ENCODE assay signal across 24 cellular contexts in genomic region chr22:23166841-23167610, GRCh38. TPM values are rescaled to one million over a fixed set of nuclear protein-coding genes. Genes with fewer than 3 reads are reported as not detected.
"Had no signal": no experiment of that assay in that cellular context is flagged by ENCODE, and none has a peak within 500 bp of the region (broad histone marks: within the 10 kb centered on the region; RNA-seq: fewer than 3 reads in every experiment).

No MANE protein-coding gene starts in this region.

- H3K9me3 Mint-ChIP-seq: activated CD4-positive, alpha-beta T cell treated with anti-CD3 and anti-CD28 coated beads, Interleukin-2, amount 10 ng/mL, durations not matched to agents 24 days and 14 days; activated T-cell treated with anti-CD3 and anti-CD28 coated beads, Interleukin-2, amount 50 U/mL, for 72 hours; stimulated activated naive B cell treated with anti-CD40 and anti-IgM and Interleukin-4, amounts not matched to agents 10 μg/mL and 1 μg/mL and 100 μg/mL, for 72 hours; type B pancreatic cell had no signal

- H3K27me3 ChIP-seq: gastroesophageal sphincter, left lung, neutrophil, suprapubic skin had no signal

- H3K4me3 Mint-ChIP-seq: activated CD4-positive, alpha-beta T cell treated with anti-CD3 and anti-CD28 coated beads, Interleukin-2, amount 10 ng/mL, durations not matched to agents 24 days and 14 days; activated CD8-positive, alpha-beta T cell treated with anti-CD3 and anti-CD28 coated beads, Interleukin-2, amount 10 ng/mL, durations not matched to agents 7 days and 5 days; activated naive CD8-positive, alpha-beta T cell; activated T-cell treated with anti-CD3 and anti-CD28 coated beads, Interleukin-2, amount 50 U/mL, for 72 hours; naive B cell; stimulated activated naive B cell treated with anti-CD40 and anti-IgM and Interleukin-4, amounts not matched to agents 10 μg/mL and 1 μg/mL and 100 μg/mL, for 72 hours; type B pancreatic cell had no signal

- H3K9me3 ChIP-seq: left lung, neutrophil, suprapubic skin had no signal

- H3K27ac Mint-ChIP-seq: activated CD4-positive, alpha-beta T cell treated with anti-CD3 and anti-CD28 coated beads, Interleukin-2, amount 10 ng/mL, durations not matched to agents 24 days and 14 days; activated CD8-positive, alpha-beta T cell treated with anti-CD3 and anti-CD28 coated beads, Interleukin-2, amount 10 ng/mL, durations not matched to agents 7 days and 5 days; activated naive CD8-positive, alpha-beta T cell; activated T-cell treated with anti-CD3 and anti-CD28 coated beads, Interleukin-2, amount 50 U/mL, for 72 hours; naive B cell; stimulated activated naive B cell treated with anti-CD40 and anti-IgM and Interleukin-4, amounts not matched to agents 10 μg/mL and 1 μg/mL and 100 μg/mL, for 72 hours; type B pancreatic cell had no signal

- H3K4me1 Mint-ChIP-seq: activated CD4-positive, alpha-beta T cell treated with anti-CD3 and anti-CD28 coated beads, Interleukin-2, amount 10 ng/mL, durations not matched to agents 24 days and 14 days; naive B cell had no signal

- ATAC-seq: activated CD8-positive, alpha-beta T cell treated with anti-CD3 and anti-CD28 coated beads, Interleukin-2, amount 10 ng/mL, durations not matched to agents 7 days and 5 days; activated T-cell treated with anti-CD3 and anti-CD28 coated beads, Interleukin-2, amount 50 U/mL, for 72 hours; gastroesophageal sphincter; left lung; stimulated activated naive B cell treated with anti-CD40 and anti-IgM and Interleukin-4, amounts not matched to agents 10 μg/mL and 1 μg/mL and 100 μg/mL, for 72 hours had no signal

- DNase-seq: activated CD4-positive, alpha-beta T cell treated with anti-CD3 and anti-CD28 coated beads, Interleukin-2, amount 10 ng/mL, durations not matched to agents 24 days and 14 days; activated CD4-positive, CD25-positive, alpha-beta regulatory T cell; activated CD8-positive, alpha-beta memory T cell treated with anti-CD3 and anti-CD28 coated beads, Interleukin-2, amount 50 U/mL, for 48 hours; activated CD8-positive, alpha-beta T cell treated with anti-CD3 and anti-CD28 coated beads, Interleukin-2, amount 10 ng/mL, durations not matched to agents 7 days and 5 days; activated gamma-delta T cell; activated T-cell treated with anti-CD3 and anti-CD28 coated beads, Interleukin-2, amount 50 U/mL, for 72 hours; amniotic stem cell; mammary epithelial cell; naive B cell; posterior cingulate gyrus; stimulated activated CD4-positive, alpha-beta T cell treated with anti-CD3 and anti-CD28 coated beads, Interleukin-2, amount 100 ng/mL, for 48 hours; stimulated activated naive B cell treated with anti-CD40 and anti-IgM and Interleukin-4, amounts not matched to agents 10 μg/mL and 1 μg/mL and 100 μg/mL, for 72 hours had no signal

- FAIRE-seq: endometrium, islet of Langerhans, TTC549 had no signal

- H3K27me3 Mint-ChIP-seq: activated CD4-positive, alpha-beta T cell treated with anti-CD3 and anti-CD28 coated beads, Interleukin-2, amount 10 ng/mL, durations not matched to agents 24 days and 14 days; activated naive CD8-positive, alpha-beta T cell; naive B cell; type B pancreatic cell had no signal

- H3K36me3 Mint-ChIP-seq: activated naive CD8-positive, alpha-beta T cell; naive B cell; stimulated activated naive B cell treated with anti-CD40 and anti-IgM and Interleukin-4, amounts not matched to agents 10 μg/mL and 1 μg/mL and 100 μg/mL, for 72 hours; type B pancreatic cell had no signal

- H3K4me3 ChIP-seq: gastroesophageal sphincter, left lung, suprapubic skin had no signal

- H3K27ac ChIP-seq: gastroesophageal sphincter, left lung, neutrophil, suprapubic skin had no signal

- H3K4me1 ChIP-seq: left lung had no signal

- H3K36me3 ChIP-seq: left lung, neutrophil, suprapubic skin had no signal

RNA-seq across cellular contexts. Expression of gene RAB36, which starts 21.7 kb away (rescaled TPM):
- total RNA-seq: activated CD4-positive, alpha-beta T cell treated with anti-CD3 and anti-CD28 coated beads, Interleukin-2, amount 10 ng/mL, durations not matched to agents 24 days and 14 days; mononuclear cell; T-helper 2 cell treated with Interferon-gamma antibody and Interleukin-4, amounts not matched to agents 100 ng/mL and 5 ng/mL, for 36 hours had no signal

RNA-seq across cellular contexts. Expression of gene RSPH14, which starts 25.2 kb away (rescaled TPM):
- total RNA-seq: activated CD4-positive, alpha-beta T cell treated with anti-CD3 and anti-CD28 coated beads, Interleukin-2, amount 10 ng/mL, durations not matched to agents 24 days and 14 days; cardiac septum; mononuclear cell; T-helper 2 cell treated with Interferon-gamma antibody and Interleukin-4, amounts not matched to agents 100 ng/mL and 5 ng/mL, for 36 hours had no signal
- polyA plus RNA-seq: mammary epithelial cell had no signal
